Comparison of ENCODE assay signal across 18 cellular contexts in genomic region chr7:83478601-83479000, GRCh38.
"Had no signal": no experiment of that assay in that cellular context is flagged by ENCODE, and none has a peak within 500 bp of the region (broad histone marks: within the 10 kb centered on the region; RNA-seq: fewer than 3 reads in every experiment).

No MANE protein-coding gene starts in this region.

- H3K27me3 Mint-ChIP-seq: dendritic cell treated with granulocyte-macrophage colony-stimulating factor and Interleukin-4, amounts not matched to agents 40 ng/mL and 50 ng/mL, for 4 days; naive thymus-derived CD4-positive, alpha-beta T cell; stimulated activated naive B cell treated with anti-CD40 and anti-IgM and Interleukin-4, amounts not matched to agents 10 μg/mL and 1 μg/mL and 100 μg/mL, for 72 hours; stimulated activated naive CD8-positive, alpha-beta T cell treated with anti-CD3 and anti-CD28 coated beads, Interleukin-15, amount 100 ng/mL, for 72 hours had no signal

- ATAC-seq: heart left ventricle; naive thymus-derived CD4-positive, alpha-beta T cell; stimulated activated naive B cell treated with anti-CD40 and anti-IgM and Interleukin-4, amounts not matched to agents 10 μg/mL and 1 μg/mL and 100 μg/mL, for 72 hours; stimulated activated naive CD8-positive, alpha-beta T cell treated with anti-CD3 and anti-CD28 coated beads, Interleukin-15, amount 100 ng/mL, for 72 hours had no signal

- H3K4me3 ChIP-seq: esophagus squamous epithelium, heart left ventricle, ovary, right atrium auricular region, sigmoid colon, skin epidermis, thoracic aorta, transverse colon had no signal

- H3K27ac Mint-ChIP-seq: dendritic cell treated with granulocyte-macrophage colony-stimulating factor and Interleukin-4, amounts not matched to agents 40 ng/mL and 50 ng/mL, for 4 days; naive thymus-derived CD4-positive, alpha-beta T cell; nephron progenitor cell; stimulated activated naive B cell treated with anti-CD40 and anti-IgM and Interleukin-4, amounts not matched to agents 10 μg/mL and 1 μg/mL and 100 μg/mL, for 72 hours; stimulated activated naive CD8-positive, alpha-beta T cell treated with anti-CD3 and anti-CD28 coated beads, Interleukin-15, amount 100 ng/mL, for 72 hours had no signal

- DNase-seq: esophagus squamous epithelium; foreskin fibroblast; heart left ventricle; hippocampal formation; kidney glomerular epithelial cell; naive thymus-derived CD4-positive, alpha-beta T cell; nephron progenitor cell; ovary; sigmoid colon; stimulated activated CD4-positive, alpha-beta T cell treated with anti-CD3 and anti-CD28 coated beads, Interleukin-2, amount 100 ng/mL, for 24 hours; stimulated activated CD4-positive, alpha-beta T cell treated with anti-CD3 and anti-CD28 coated beads, Interleukin-4, amount 100 ng/mL, for 4 hours; stimulated activated naive B cell treated with anti-CD40 and anti-IgM and Interleukin-4, amounts not matched to agents 10 μg/mL and 1 μg/mL and 100 μg/mL, for 72 hours; stimulated activated naive CD8-positive, alpha-beta T cell treated with anti-CD3 and anti-CD28 coated beads, Interleukin-15, amount 100 ng/mL, for 72 hours; transverse colon had no signal

- H3K9me3 ChIP-seq: esophagus squamous epithelium, heart left ventricle, ovary, right atrium auricular region, sigmoid colon, thoracic aorta, transverse colon had no signal

- H3K9me3 Mint-ChIP-seq: dendritic cell treated with granulocyte-macrophage colony-stimulating factor and Interleukin-4, amounts not matched to agents 40 ng/mL and 50 ng/mL, for 4 days; nephron progenitor cell; stimulated activated naive B cell treated with anti-CD40 and anti-IgM and Interleukin-4, amounts not matched to agents 10 μg/mL and 1 μg/mL and 100 μg/mL, for 72 hours had no signal

- H3K36me3 Mint-ChIP-seq: naive thymus-derived CD4-positive, alpha-beta T cell; stimulated activated naive B cell treated with anti-CD40 and anti-IgM and Interleukin-4, amounts not matched to agents 10 μg/mL and 1 μg/mL and 100 μg/mL, for 72 hours had no signal

- H3K27ac ChIP-seq: esophagus squamous epithelium, heart left ventricle, ovary, right atrium auricular region, sigmoid colon, skin epidermis, thoracic aorta, transverse colon had no signal

- H3K27me3 ChIP-seq: esophagus squamous epithelium, heart left ventricle, ovary, right atrium auricular region, sigmoid colon, transverse colon had no signal

- H3K4me3 Mint-ChIP-seq: dendritic cell treated with granulocyte-macrophage colony-stimulating factor and Interleukin-4, amounts not matched to agents 40 ng/mL and 50 ng/mL, for 4 days; naive thymus-derived CD4-positive, alpha-beta T cell; nephron progenitor cell; stimulated activated naive B cell treated with anti-CD40 and anti-IgM and Interleukin-4, amounts not matched to agents 10 μg/mL and 1 μg/mL and 100 μg/mL, for 72 hours; stimulated activated naive CD8-positive, alpha-beta T cell treated with anti-CD3 and anti-CD28 coated beads, Interleukin-15, amount 100 ng/mL, for 72 hours had no signal

- H3K4me1 Mint-ChIP-seq: naive thymus-derived CD4-positive, alpha-beta T cell; nephron progenitor cell; stimulated activated naive B cell treated with anti-CD40 and anti-IgM and Interleukin-4, amounts not matched to agents 10 μg/mL and 1 μg/mL and 100 μg/mL, for 72 hours; stimulated activated naive CD8-positive, alpha-beta T cell treated with anti-CD3 and anti-CD28 coated beads, Interleukin-15, amount 100 ng/mL, for 72 hours had no signal

- H3K36me3 ChIP-seq: esophagus squamous epithelium, heart left ventricle, ovary, right atrium auricular region, sigmoid colon, thoracic aorta, transverse colon had no signal

- H3K4me1 ChIP-seq: esophagus squamous epithelium, heart left ventricle, right atrium auricular region, transverse colon had no signal
